8 cellular contexts compared by ENCODE assay signal in the genomic region with DNA sequence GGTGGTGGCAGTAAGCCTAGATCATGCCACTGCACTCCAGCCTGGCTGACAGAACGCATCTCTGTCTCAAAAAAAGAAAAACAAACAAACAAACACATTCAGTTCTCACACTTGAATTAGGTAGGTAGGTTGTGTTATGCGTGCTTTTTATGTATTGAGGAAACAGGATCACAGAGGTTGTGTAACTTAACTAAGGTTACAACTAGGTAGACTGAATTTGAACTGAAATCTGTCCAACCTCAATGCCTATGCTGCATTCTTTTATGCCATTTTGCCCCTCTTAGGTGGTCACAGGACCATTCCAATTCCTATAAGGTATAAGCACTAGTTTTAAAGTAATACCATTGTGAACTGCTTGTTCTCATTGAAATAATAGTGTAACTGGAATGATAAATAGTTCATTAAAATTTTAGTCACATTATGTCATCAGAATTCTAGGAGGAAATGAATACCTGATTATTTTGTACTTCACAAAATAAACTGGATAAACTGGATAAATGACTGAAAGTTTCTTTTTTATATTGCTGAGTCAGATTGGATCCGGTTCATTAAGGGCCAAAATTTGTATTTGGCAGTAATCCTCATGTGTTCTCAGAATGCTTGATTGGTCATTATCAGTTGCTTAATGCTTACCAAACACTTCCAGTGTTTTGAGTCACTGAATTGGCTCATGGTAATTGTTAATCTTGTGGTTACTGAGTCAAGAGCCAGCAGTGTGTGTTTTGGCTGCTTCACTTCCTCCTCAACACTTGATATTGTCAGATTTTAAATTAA.
DNase-seq lines count a peak whose midpoint lies in the region; FAIRE-seq and TF ChIP-seq lines count a peak whose summit lies in the region.

No MANE protein-coding gene starts in this region.

- no peak for TF ChIP-seq CTCF in HFF-Myc (IDR thresholded peaks at IDR 0.05; ENCODE audit: low read depth, low read length, missing control alignments)

- FAIRE-seq in islet of Langerhans (lab: Jason Lieb, UNC): peak; percentile 99

- peak; percentile 87 for DNase-seq in GM03348 (ENCODE audit: low spot score)
- peak; percentile 30 for DNase-seq in HFF-Myc (ENCODE audit: extremely low read depth, low read depth)
- peak; percentile 87 for DNase-seq in NCI-H2196 treated with DMSO at 0.1 percent for 48 hours (lab: John Stamatoyannopoulos, UW; ENCODE audit: unreplicated experiment)
- DNase-seq in astrocyte of the hippocampus (ENCODE audit: low read depth, low spot score): peak; percentile 94
- peak; percentile 96 for DNase-seq in stromal cell of bone marrow (ENCODE audit: low read depth)
- no peak for DNase-seq in GM19238 (ENCODE audit: insufficient read length, low spot score)
- no peak for DNase-seq in D341Med (ENCODE audit: low spot score)

- H3K4me3 ChIP-seq in HFF-Myc (replicated peaks; ENCODE audit: low read depth, low read length): no peak overlapping the region

Comparison
In these comparisons a context has a peak if more than half of its experiments do, and no peak if none do; other contexts are left out.
1. DNase-seq: peak in GM03348 (single experiment), HFF-Myc (single experiment), NCI-H2196 treated with DMSO at 0.1 percent for 48 hours (single experiment), astrocyte of the hippocampus (single experiment) and stromal cell of bone marrow (single experiment); none in GM19238 (single experiment) and D341Med (single experiment).